Comparison of ENCODE assay signal across 12 cellular contexts in genomic region chrX:39850630-39851152, GRCh38.
DNase-seq lines count a peak whose midpoint lies in the region; ATAC-seq and TF ChIP-seq lines count a peak whose summit lies in the region.
"Had no signal": no experiment of that assay in that cellular context is flagged by ENCODE, and none has a peak within 500 bp of the region (broad histone marks: within the 10 kb centered on the region; RNA-seq: fewer than 3 reads in every experiment).

No MANE protein-coding gene starts in this region.

- H3K36me3 Mint-ChIP-seq in activated T-helper 2 cell treated with anti-CD3 and anti-CD28 coated beads, Interferon-gamma antibody, Interleukin-2, Interleukin-4, amounts not matched to agents 10 μg/mL and 5 μg/mL and 100 μg/mL, durations not matched to agents 14 hours and 24 hours and 36 hours (ENCODE audit: low read depth): peaks cover 30% of the 10 kb centered on the region

- DNase-seq in activated effector memory CD4-positive, alpha-beta T cell treated with anti-CD3 and anti-CD28 coated beads, Interleukin-2, amount 50 U/mL, for 16 hours: peak; percentile 66
- DNase-seq in activated effector memory CD4-positive, alpha-beta T cell treated with Interleukin-2 at 50 U/mL for 16 hours: no peak
- DNase-seq in NB4 (ENCODE audit: low read depth) (peak; percentile 92), smooth muscle cell (lab: John Stamatoyannopoulos, UW; ENCODE audit: unreplicated experiment) (no peak), OCI-M2 (lab: John Stamatoyannopoulos, UW; ENCODE audit: unreplicated experiment) (no peak)
- DNase-seq in activated T-helper 2 cell treated with anti-CD3 and anti-CD28 coated beads, Interferon-gamma antibody, Interleukin-2, Interleukin-4, amounts not matched to agents 10 μg/mL and 5 μg/mL and 100 μg/mL, durations not matched to agents 14 hours and 24 hours and 36 hours (ENCODE audit: low spot score): peak; percentile 33
- DNase-seq: CD8-positive, alpha-beta memory T cell; dermis blood vessel endothelial cell; left cardiac atrium; PC-9 had no signal

- peak overlapping the region; percentile 13 for H3K4me2 ChIP-seq in smooth muscle cell
- H3K4me2 ChIP-seq: PC-9 had no signal

- H3F3A ChIP-seq in smooth muscle cell (ENCODE audit: low read depth): peaks cover 4% of the 10 kb centered on the region

- H3K27me3 ChIP-seq in smooth muscle cell (ENCODE audit: low read depth): no peaks in the 10 kb centered on the region

- no peak overlapping the region for H3K4me3 ChIP-seq in NB4 (ENCODE audit: low read depth, low read length)
- no peak overlapping the region for H3K4me3 ChIP-seq in smooth muscle cell
- H3K4me3 ChIP-seq: PC-9 had no signal

- H4K20me1 ChIP-seq in smooth muscle cell (ENCODE audit: low read depth): no peaks in the 10 kb centered on the region

- peaks cover 25% of the 10 kb centered on the region for H3K4me1 ChIP-seq in smooth muscle cell (ENCODE audit: low read depth)

- no peak for TF ChIP-seq POLR2A in NB4 (IDR thresholded peaks at IDR 0.05; ENCODE audit: extremely low read depth, insufficient read length)

- no peaks in the 10 kb centered on the region for H3K27me3 Mint-ChIP-seq in activated T-helper 2 cell treated with anti-CD3 and anti-CD28 coated beads, Interferon-gamma antibody, Interleukin-2, Interleukin-4, amounts not matched to agents 10 μg/mL and 5 μg/mL and 100 μg/mL, durations not matched to agents 14 hours and 24 hours and 36 hours (ENCODE audit: low read depth)
- H3K27me3 Mint-ChIP-seq: CD8-positive, alpha-beta memory T cell had no signal

- H3K27ac ChIP-seq in smooth muscle cell (ENCODE audit: low read depth): no peak overlapping the region
- H3K27ac ChIP-seq: PC-9 had no signal

- peaks cover 45% of the 10 kb centered on the region for H3K4me1 Mint-ChIP-seq in activated T-helper 2 cell treated with anti-CD3 and anti-CD28 coated beads, Interferon-gamma antibody, Interleukin-2, Interleukin-4, amounts not matched to agents 10 μg/mL and 5 μg/mL and 100 μg/mL, durations not matched to agents 14 hours and 24 hours and 36 hours (ENCODE audit: low read depth)

- no peaks in the 10 kb centered on the region for H3K9me3 ChIP-seq in smooth muscle cell (replicated peaks; ENCODE audit: low read depth)

- H3K79me2 ChIP-seq in smooth muscle cell (ENCODE audit: low read depth): no peaks in the 10 kb centered on the region

- intact Hi-C loops in activated T-helper 2 cell treated with anti-CD3 and anti-CD28 coated beads, Interferon-gamma antibody, Interleukin-2, Interleukin-4, amounts not matched to agents 10 μg/mL and 5 μg/mL and 100 μg/mL, durations not matched to agents 14 hours and 24 hours and 36 hours (cut with micrococcal nuclease): loop anchor here (10.0 kb wide), 1 partner anchor 516 kb away; no protein-coding TSS in a partner anchor

- H3K27ac Mint-ChIP-seq in activated T-helper 2 cell treated with anti-CD3 and anti-CD28 coated beads, Interferon-gamma antibody, Interleukin-2, Interleukin-4, amounts not matched to agents 10 μg/mL and 5 μg/mL and 100 μg/mL, durations not matched to agents 14 hours and 24 hours and 36 hours: no peak overlapping the region

- H3K4me3 Mint-ChIP-seq in activated T-helper 2 cell treated with anti-CD3 and anti-CD28 coated beads, Interferon-gamma antibody, Interleukin-2, Interleukin-4, amounts not matched to agents 10 μg/mL and 5 μg/mL and 100 μg/mL, durations not matched to agents 14 hours and 24 hours and 36 hours (ENCODE audit: low read depth): no peak overlapping the region

- H3K9ac ChIP-seq in smooth muscle cell (ENCODE audit: low read depth): no peak overlapping the region

- no peak overlapping the region for H2AFZ ChIP-seq in smooth muscle cell (ENCODE audit: low read depth)
- H2AFZ ChIP-seq: PC-9 had no signal

- TF ChIP-seq CTCF in NB4 (IDR thresholded peaks at IDR 0.05; ENCODE audit: low read depth, low read length) (no peak), smooth muscle cell (IDR thresholded peaks at IDR 0.05; ENCODE audit: borderline replicate concordance, insufficient read depth, poor library complexity, severe bottlenecking) (no peak)

- ATAC-seq in GM19324 (IDR thresholded peaks at IDR 0.05; ENCODE audit: low FRiP score, unreplicated experiment) (no peak), GM19328 (IDR thresholded peaks at IDR 0.05; ENCODE audit: unreplicated experiment) (no peak)
- ATAC-seq: left cardiac atrium had no signal

- no peaks in the 10 kb centered on the region for H3K36me3 ChIP-seq in smooth muscle cell (ENCODE audit: low read depth)

- WGBS in smooth muscle cell (ENCODE audit: low lambda C conversion rate): 49% methylated on average over 3 of the region's 3 CpGs

- H3K9me3 Mint-ChIP-seq in activated T-helper 2 cell treated with anti-CD3 and anti-CD28 coated beads, Interferon-gamma antibody, Interleukin-2, Interleukin-4, amounts not matched to agents 10 μg/mL and 5 μg/mL and 100 μg/mL, durations not matched to agents 14 hours and 24 hours and 36 hours: no peaks in the 10 kb centered on the region

Comparison
In these comparisons a context has a peak if more than half of its experiments do, and no peak if none do; other contexts are left out.
1. DNase-seq: peak in activated effector memory CD4-positive, alpha-beta T cell treated with anti-CD3 and anti-CD28 coated beads, Interleukin-2, amount 50 U/mL, for 16 hours (single experiment), NB4 (single experiment) and activated T-helper 2 cell treated with anti-CD3 and anti-CD28 coated beads, Interferon-gamma antibody, Interleukin-2, Interleukin-4, amounts not matched to agents 10 μg/mL and 5 μg/mL and 100 μg/mL, durations not matched to agents 14 hours and 24 hours and 36 hours (single experiment); none in activated effector memory CD4-positive, alpha-beta T cell treated with Interleukin-2 at 50 U/mL for 16 hours (single experiment), smooth muscle cell (single experiment) and OCI-M2 (single experiment).